Comparison of ENCODE assay signal across 9 cellular contexts in the genomic region with DNA sequence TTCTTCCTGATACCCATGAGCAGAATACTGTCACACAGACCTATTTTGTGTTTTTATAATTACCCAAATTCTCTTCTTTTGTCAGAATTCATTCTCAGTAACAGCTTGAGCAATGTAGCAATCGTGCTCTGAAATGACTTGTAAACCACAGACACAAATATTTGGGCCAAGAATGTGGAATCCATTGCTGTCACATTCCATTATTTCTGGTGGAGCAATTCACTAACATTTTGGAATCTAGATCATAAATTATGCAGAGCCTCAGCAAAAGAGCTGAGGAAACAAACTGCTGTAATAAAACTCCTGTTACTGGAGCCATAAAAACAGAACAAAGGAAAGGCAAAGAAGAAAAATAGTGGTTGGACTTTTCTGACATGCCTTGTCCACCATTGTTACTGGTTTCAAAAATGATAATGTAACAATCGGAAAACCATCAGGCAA.
DNase-seq lines count a peak whose midpoint lies in the region; ATAC-seq and TF ChIP-seq lines count a peak whose summit lies in the region.
"Had no signal": no experiment of that assay in that cellular context is flagged by ENCODE, and none has a peak within 500 bp of the region (broad histone marks: within the 10 kb centered on the region; RNA-seq: fewer than 3 reads in every experiment).

No MANE protein-coding gene starts in this region.

- H3K36me3 Mint-ChIP-seq in MCF 10A (ENCODE audit: insufficient read depth, unreplicated experiment), result no peaks in the 10 kb centered on the region

- H3K27ac Mint-ChIP-seq in MCF 10A (ENCODE audit: low read depth, unreplicated experiment), result no peak overlapping the region

- H3K4me3 Mint-ChIP-seq in MCF 10A (ENCODE audit: unreplicated experiment), result no peak overlapping the region

- peak overlapping the region; percentile 26 to 29 for H3K27ac ChIP-seq in tibial artery

- H3K9me3 Mint-ChIP-seq in MCF 10A (ENCODE audit: unreplicated experiment), result no peaks in the 10 kb centered on the region

- no TSS peak for BruUV-seq in MCF 10A (replicated peaks; lab: Mats Ljungman, UMichigan)

- peaks cover 0 to 2% (median 0%) of the 10 kb centered on the region in 3 donors for H3K9me3 ChIP-seq in tibial artery

- ATAC-seq in GM21825 (IDR thresholded peaks at IDR 0.05; ENCODE audit: unreplicated experiment), result no peak
- ATAC-seq: K562 had no signal

- DNase-seq in HS-5 (ENCODE audit: low read depth) (peak; percentile 88), MCF 10A (ENCODE audit: unreplicated experiment) (peak; percentile 36), hepatic stellate cell (ENCODE audit: low spot score) (peak; percentile 34), tibial artery (no peak), SKM-1 treated with dmso at 0.1 percent for 144 hours (lab: John Stamatoyannopoulos, UW; ENCODE audit: unreplicated experiment) (no peak)
- DNase-seq in stimulated activated CD4-positive, alpha-beta T cell treated with anti-CD3 and anti-CD28 coated beads, Interleukin-2, amount 100 ng/mL, for 24 hours, result no peak
- DNase-seq: dorsolateral prefrontal cortex had no signal

- CTCF ChIA-PET in MCF 10A (lab: Yijun Ruan, JAX), result interaction anchor here (0.7 kb wide), 1 partner anchor 740 kb away, joined by 3 read pairs; no protein-coding TSS in a partner anchor

- intact Hi-C loops in MCF 10A (cut with micrococcal nuclease), result no loop called here
- intact Hi-C loops in tibial artery (cut with DNase I; ENCODE audit: low total_unique reads), result no loop called here

- TF ChIP-seq CTCF in MCF 10A (IDR thresholded peaks at IDR 0.05; ENCODE audit: unreplicated experiment), result no peak
- no peak for TF ChIP-seq CTCF in tibial artery (IDR thresholded peaks at IDR 0.05)

- peaks cover 45% of the 10 kb centered on the region for H3K27me3 Mint-ChIP-seq in MCF 10A (ENCODE audit: insufficient read depth, unreplicated experiment)

- POLR2A ChIA-PET in MCF 10A (lab: Yijun Ruan, JAX), result no interaction called here

- no peaks in the 10 kb centered on the region for H3K27me3 ChIP-seq in tibial artery
- H3K27me3 ChIP-seq: dorsolateral prefrontal cortex had no signal

- peaks cover 14% of the 10 kb centered on the region for H3K4me1 Mint-ChIP-seq in MCF 10A (ENCODE audit: insufficient read depth, unreplicated experiment)

- H3K4me3 ChIP-seq in tibial artery, result no peak overlapping the region
- H3K4me3 ChIP-seq: dorsolateral prefrontal cortex, K562 had no signal

- H3K4me1 ChIP-seq in tibial artery, result peaks cover 0 to 47% (median 15%) of the 10 kb centered on the region in 4 donors

- H3K36me3 ChIP-seq in tibial artery, result no peaks in the 10 kb centered on the region

Comparison
In these comparisons a context has a peak if more than half of its experiments do, and no peak if none do; other contexts are left out.
1. DNase-seq: peak in HS-5 (single experiment), MCF 10A (single experiment) and hepatic stellate cell (single experiment); none in tibial artery (0 of 2), stimulated activated CD4-positive, alpha-beta T cell treated with anti-CD3 and anti-CD28 coated beads, Interleukin-2, amount 100 ng/mL, for 24 hours (0 of 2) and SKM-1 treated with dmso at 0.1 percent for 144 hours (single experiment).